ENCODE assay signal across 8 cellular contexts in the genomic region with DNA sequence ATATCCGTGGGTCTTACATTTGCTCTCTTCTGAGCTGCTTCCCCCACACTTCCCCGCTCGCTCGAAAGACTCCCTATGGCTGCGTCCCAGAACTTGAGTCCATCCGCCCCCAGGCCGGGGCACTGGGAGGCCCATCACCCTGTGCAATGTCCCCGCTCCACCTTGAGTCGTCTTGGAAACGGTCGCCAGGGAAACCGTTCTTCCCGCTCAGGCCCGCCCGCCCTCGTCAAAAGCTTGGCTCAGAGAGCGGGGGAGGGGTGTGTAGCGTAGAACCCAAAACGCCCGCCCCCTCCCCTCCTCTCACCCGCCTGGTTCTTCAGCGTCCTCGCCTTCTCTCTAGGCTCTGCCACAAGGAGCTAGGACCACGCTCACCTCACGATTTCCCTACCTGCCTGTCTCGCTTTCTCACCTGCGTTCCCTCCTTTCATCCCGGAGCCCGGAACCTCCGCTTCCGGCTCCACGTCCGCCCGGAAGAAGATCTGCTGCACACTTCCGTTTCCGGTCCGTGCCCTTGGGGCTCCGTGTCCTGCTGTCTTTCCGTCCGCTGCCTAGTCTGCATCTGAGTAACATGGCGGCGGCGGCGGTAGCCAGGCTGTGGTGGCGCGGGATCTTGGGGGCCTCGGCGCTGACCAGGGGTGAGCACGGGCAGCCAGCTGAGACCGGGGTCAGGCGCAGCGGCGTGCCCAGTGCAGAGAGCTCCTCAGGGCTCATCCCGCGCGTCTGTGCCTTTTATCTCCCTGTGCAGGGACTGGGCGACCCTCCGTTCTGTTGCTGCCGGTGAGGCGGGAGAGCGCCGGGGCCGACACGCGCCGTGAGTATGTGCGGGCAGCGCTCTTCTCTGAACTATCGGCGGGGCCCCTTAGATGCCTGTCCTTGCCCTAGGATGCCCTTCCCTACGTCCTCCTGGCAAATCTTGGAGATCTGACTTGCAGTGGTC.
DNase-seq lines count a peak whose midpoint lies in the region; ATAC-seq and TF ChIP-seq lines count a peak whose summit lies in the region.

A gene (minus strand): TSS at position 447 of the 937 bp plus-strand sequence. CDS start 19 bp downstream, at position 428.
A gene (plus strand): TSS at position 551 of the 937 bp plus-strand sequence. CDS start 18 bp downstream, at position 569.

- H3K9me3 ChIP-seq in BLaER1 = no peaks in the 10 kb centered on the region

- peak within 1 kb of the TSS; percentile 94 for H3K4me2 ChIP-seq in BLaER1

- ATAC-seq in GM19328 (IDR thresholded peaks at IDR 0.05; ENCODE audit: unreplicated experiment) (peak; percentile 95), HG03469 (IDR thresholded peaks at IDR 0.05; ENCODE audit: unreplicated experiment) (peak; percentile 75)

- H3K27me3 ChIP-seq in BLaER1 = no peaks in the 10 kb centered on the region

- H4K20me1 ChIP-seq in BLaER1 = peaks cover 21% of the 10 kb centered on the region

- peaks cover 78% of the 10 kb centered on the region for H3K36me3 ChIP-seq in BLaER1

- no peak for TF ChIP-seq CTCF in coronary artery (IDR thresholded peaks at IDR 0.05)

- peak within 1 kb of the TSS; percentile 81 for H3K4me3 ChIP-seq in BLaER1
- peak within 1 kb of the TSS; percentile 84 for H3K4me3 ChIP-seq in coronary artery

- peak within 1 kb of the TSS; percentile 86 for H3K27ac ChIP-seq in BLaER1
- H3K27ac ChIP-seq in coronary artery = peak within 1 kb of the TSS; percentile 85 to 94

- peaks cover 35% of the 10 kb centered on the region for H3K4me1 ChIP-seq in BLaER1

- peak; percentile 95 to 96 for DNase-seq in NCI-H526 (lab: John Stamatoyannopoulos, UW)
- DNase-seq in activated CD4-positive, alpha-beta T cell treated with anti-CD3 and anti-CD28 coated beads for 48 hours = peak; percentile 92
- peak; percentile 93 for DNase-seq in coronary artery (ENCODE audit: low spot score)
- DNase-seq in left kidney (ENCODE audit: low read depth, low spot score) = peak; percentile 99
- peak; percentile 90 for DNase-seq in stimulated activated CD4-positive, alpha-beta T cell treated with anti-CD3 and anti-CD28 coated beads, Interleukin-1b, Interleukin-23, amount 100 ng/mL, for 48 hours

- H3K9ac ChIP-seq in BLaER1 = peak within 1 kb of the TSS; percentile 88

Comparison
In these comparisons a context has a peak if more than half of its experiments do, and no peak if none do; other contexts are left out.
1. Peak in every context shown above with its lines: DNase-seq, ATAC-seq, H3K4me3 ChIP-seq and H3K27ac ChIP-seq.